1 cellular context compared by ENCODE assay signal in the genomic region with DNA sequence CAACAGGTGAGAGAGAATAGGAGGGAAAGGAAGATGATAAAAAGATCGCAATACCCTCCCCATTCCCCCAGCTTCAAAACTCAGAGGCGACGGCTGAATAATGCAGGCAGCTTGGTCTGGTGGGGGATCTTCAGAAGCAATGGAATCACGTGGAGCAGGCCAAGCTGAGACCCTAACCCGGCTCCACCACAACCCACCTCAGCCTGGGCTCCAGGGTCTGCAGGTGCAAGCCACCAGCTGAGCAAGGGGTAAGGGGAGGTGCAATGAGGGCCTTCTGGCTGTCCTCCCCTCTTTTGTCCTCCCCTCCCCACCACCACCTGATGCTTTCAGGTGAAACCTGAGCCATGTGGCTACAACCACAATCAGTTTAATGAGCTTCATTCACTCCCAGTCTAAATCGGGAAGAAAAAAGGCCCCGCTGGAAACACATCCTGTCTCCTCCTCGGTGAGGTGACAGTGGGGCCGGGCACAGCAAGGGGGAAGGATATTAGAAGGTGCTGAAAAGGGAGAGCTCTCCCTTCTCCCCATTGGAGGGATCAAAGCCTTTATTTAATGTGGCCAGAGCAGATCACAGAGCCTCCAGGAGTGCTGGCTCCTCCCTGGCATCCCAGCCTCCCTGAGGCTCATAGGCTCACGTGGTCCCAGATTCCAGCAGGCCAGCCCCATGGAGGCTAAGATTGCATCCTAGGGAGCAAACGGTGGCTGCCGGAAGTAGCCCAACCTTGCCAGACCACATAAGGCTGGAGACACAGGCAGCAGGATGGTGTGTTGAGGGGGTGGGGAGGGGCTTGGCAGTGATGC.
TF ChIP-seq lines count a peak whose summit lies in the region.

No MANE protein-coding gene starts in this region.

TF ChIP-seq in H1, 55 proteins besides CTCF, POLR2A, EP300 and RAD21 (continued from another document):
- 0 out of 2 replicates have a peak, but pooled peaks have one; percentile 87 for TF ChIP-seq RBBP5 (IDR thresholded peaks at IDR 0.05; ENCODE audit: borderline replicate concordance, low read depth, low read length)
- TF ChIP-seq EGR1 (IDR thresholded peaks at IDR 0.05; ENCODE audit: borderline replicate concordance, low read depth, low read length): no peak
- TF ChIP-seq SP2 (IDR thresholded peaks at IDR 0.05; ENCODE audit: low read length): no peak
- no peak for TF ChIP-seq RXRA (IDR thresholded peaks at IDR 0.05; ENCODE audit: insufficient read depth, low read depth, low read length)
- peak; percentile 69 for TF ChIP-seq ASH2L (IDR thresholded peaks at IDR 0.05; ENCODE audit: low read length)
- TF ChIP-seq CHD2 (IDR thresholded peaks at IDR 0.05; ENCODE audit: low read length): no peak
- no peak for TF ChIP-seq NRF1 (IDR thresholded peaks at IDR 0.05; ENCODE audit: low read depth, low read length)
- TF ChIP-seq, protein P1, sequence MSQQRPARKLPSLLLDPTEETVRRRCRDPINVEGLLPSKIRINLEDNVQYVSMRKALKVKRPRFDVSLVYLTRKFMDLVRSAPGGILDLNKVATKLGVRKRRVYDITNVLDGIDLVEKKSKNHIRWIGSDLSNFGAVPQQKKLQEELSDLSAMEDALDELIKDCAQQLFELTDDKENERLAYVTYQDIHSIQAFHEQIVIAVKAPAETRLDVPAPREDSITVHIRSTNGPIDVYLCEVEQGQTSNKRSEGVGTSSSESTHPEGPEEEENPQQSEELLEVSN (IDR thresholded peaks at IDR 0.05): peak; percentile 48; the same call in 1 of the 2 replicates
- no peak for TF ChIP-seq SIRT6 (IDR thresholded peaks at IDR 0.05; ENCODE audit: low read length)
- no peak for TF ChIP-seq BACH1 (IDR thresholded peaks at IDR 0.05; ENCODE audit: low read length)
- no peak for TF ChIP-seq GTF2F1 (IDR thresholded peaks at IDR 0.05; ENCODE audit: borderline replicate concordance, low read depth, low read length)
- no peak for TF ChIP-seq CEBPB (IDR thresholded peaks at IDR 0.05; ENCODE audit: low read depth, low read length)
- TF ChIP-seq CHD1 (IDR thresholded peaks at IDR 0.05; ENCODE audit: low read depth, low read length): no peak
- TF ChIP-seq TBP (IDR thresholded peaks at IDR 0.05; ENCODE audit: low read depth, low read length): no peak
- TF ChIP-seq KDM1A (IDR thresholded peaks at IDR 0.05; ENCODE audit: borderline replicate concordance, low read length): no peak
